Comparison of ENCODE assay signal across 22 cellular contexts in genomic region chr9:99167694-99168093, GRCh38. TPM values are rescaled to one million over a fixed set of nuclear protein-coding genes. Genes with fewer than 3 reads are reported as not detected.
DNase-seq lines count a peak whose midpoint lies in the region; ATAC-seq and TF ChIP-seq lines count a peak whose summit lies in the region.
"Had no signal": no experiment of that assay in that cellular context is flagged by ENCODE, and none has a peak within 500 bp of the region (broad histone marks: within the 10 kb centered on the region; RNA-seq: fewer than 3 reads in every experiment).

No MANE protein-coding gene starts in this region.

- H3K27me3 Mint-ChIP-seq in activated T-helper 1 cell treated with anti-CD3 and anti-CD28 coated beads, Interleukin-12 subunit alpha, Interleukin-12 subunit beta, Interleukin-2, Interleukin-4 antibody, amounts not matched to agents 30 ng/mL and 10 ng/mL and 1 ng/mL, durations not matched to agents 14 hours and 24 hours and 36 hours (ENCODE audit: insufficient read depth): peaks cover 9% of the 10 kb centered on the region
- H3K27me3 Mint-ChIP-seq in CD4-positive, alpha-beta memory T cell: peaks cover 5 to 10% of the 10 kb centered on the region in 2 donors

- no peaks in the 10 kb centered on the region for H3K27me3 ChIP-seq in CD4-positive, alpha-beta memory T cell (ENCODE audit: insufficient read depth, low read length)
- H3K27me3 ChIP-seq: neutrophil had no signal

- TF ChIP-seq POLR2A in erythroblast (IDR thresholded peaks at IDR 0.05; ENCODE audit: low read length): no peak

- POLR2A ChIA-PET in CD4-positive, alpha-beta memory T cell (lab: Charles Lee; ENCODE audit: partially characterized antibody): no interaction called here

- peak; percentile 6 for DNase-seq in DMS79 treated with DMSO at 0.1 percent for 48 hours (lab: John Stamatoyannopoulos, UW)
- no peak for DNase-seq in DMS79 (lab: John Stamatoyannopoulos, UW)
- DNase-seq in KBM-7: peak; percentile 26
- DNase-seq in activated T-helper 1 cell treated with anti-CD3 and anti-CD28 coated beads, Interleukin-12 subunit alpha, Interleukin-12 subunit beta, Interleukin-2, Interleukin-4 antibody, amounts not matched to agents 30 ng/mL and 10 ng/mL and 1 ng/mL, durations not matched to agents 14 hours and 24 hours and 36 hours (ENCODE audit: low spot score): peak; percentile 24
- no peak for DNase-seq in left colon
- no peak for DNase-seq in CD4-positive, alpha-beta memory T cell
- DNase-seq in erythroblast (lab: John Stamatoyannopoulos, UW): no peak
- DNase-seq: activated gamma-delta T cell; aorta; midbrain; MV-4-11; NCI-H2029 treated with DMSO at 0.1 percent for 48 hours; Right ventricle myocardium superior; stimulated activated CD4-positive, alpha-beta T cell treated with anti-CD3 and anti-CD28 coated beads, Interleukin-12 subunit alpha, Interleukin-12 subunit beta, amount 100 ng/mL, for 4 hours; tibial artery; WERI-Rb-1 had no signal

- no peaks in the 10 kb centered on the region for H3K9me3 Mint-ChIP-seq in activated T-helper 1 cell treated with anti-CD3 and anti-CD28 coated beads, Interleukin-12 subunit alpha, Interleukin-12 subunit beta, Interleukin-2, Interleukin-4 antibody, amounts not matched to agents 30 ng/mL and 10 ng/mL and 1 ng/mL, durations not matched to agents 14 hours and 24 hours and 36 hours
- no peaks in the 10 kb centered on the region for H3K9me3 Mint-ChIP-seq in CD4-positive, alpha-beta memory T cell
- H3K9me3 Mint-ChIP-seq: central memory CD8-positive, alpha-beta T cell had no signal

- H3K4me1 ChIP-seq in CD4-positive, alpha-beta memory T cell (ENCODE audit: insufficient read depth, low read length): no peaks in the 10 kb centered on the region
- H3K4me1 ChIP-seq: esophagus muscularis mucosa had no signal

- intact Hi-C loops in activated T-helper 1 cell treated with anti-CD3 and anti-CD28 coated beads, Interleukin-12 subunit alpha, Interleukin-12 subunit beta, Interleukin-2, Interleukin-4 antibody, amounts not matched to agents 30 ng/mL and 10 ng/mL and 1 ng/mL, durations not matched to agents 14 hours and 24 hours and 36 hours (cut with micrococcal nuclease): no loop called here
- intact Hi-C loops in left colon (cut with DNase I, micrococcal nuclease): no loop called here
- intact Hi-C loops in CD4-positive, alpha-beta memory T cell (cut with micrococcal nuclease): no loop called here

- H3K36me3 ChIP-seq in CD4-positive, alpha-beta memory T cell (ENCODE audit: insufficient read depth, low read length): no peaks in the 10 kb centered on the region
- H3K36me3 ChIP-seq: esophagus muscularis mucosa, neutrophil, tibial artery, WERI-Rb-1 had no signal

- H3K9me3 ChIP-seq in CD4-positive, alpha-beta memory T cell (ENCODE audit: control insufficient read depth in 1 of 2, low read length in 2 of 2): no peaks in the 10 kb centered on the region
- H3K9me3 ChIP-seq: esophagus muscularis mucosa, neutrophil, tibial artery had no signal

- no peak overlapping the region for H3K27ac Mint-ChIP-seq in activated T-helper 1 cell treated with anti-CD3 and anti-CD28 coated beads, Interleukin-12 subunit alpha, Interleukin-12 subunit beta, Interleukin-2, Interleukin-4 antibody, amounts not matched to agents 30 ng/mL and 10 ng/mL and 1 ng/mL, durations not matched to agents 14 hours and 24 hours and 36 hours
- H3K27ac Mint-ChIP-seq in CD4-positive, alpha-beta memory T cell: no peak overlapping the region

- peak; percentile 50 for ATAC-seq in GM18511 (IDR thresholded peaks at IDR 0.05; ENCODE audit: unreplicated experiment)
- ATAC-seq in left colon: no peak
- ATAC-seq: left lobe of liver had no signal

- H3K4me3 Mint-ChIP-seq in activated T-helper 1 cell treated with anti-CD3 and anti-CD28 coated beads, Interleukin-12 subunit alpha, Interleukin-12 subunit beta, Interleukin-2, Interleukin-4 antibody, amounts not matched to agents 30 ng/mL and 10 ng/mL and 1 ng/mL, durations not matched to agents 14 hours and 24 hours and 36 hours: no peak overlapping the region
- H3K4me3 Mint-ChIP-seq in CD4-positive, alpha-beta memory T cell: no peak overlapping the region
- H3K4me3 Mint-ChIP-seq: central memory CD8-positive, alpha-beta T cell had no signal

- peaks cover 41% of the 10 kb centered on the region for H3K4me1 Mint-ChIP-seq in activated T-helper 1 cell treated with anti-CD3 and anti-CD28 coated beads, Interleukin-12 subunit alpha, Interleukin-12 subunit beta, Interleukin-2, Interleukin-4 antibody, amounts not matched to agents 30 ng/mL and 10 ng/mL and 1 ng/mL, durations not matched to agents 14 hours and 24 hours and 36 hours (ENCODE audit: low read depth)
- peaks cover 0 to 6% (median 2%) of the 10 kb centered on the region in 4 donors for H3K4me1 Mint-ChIP-seq in CD4-positive, alpha-beta memory T cell

- H3K4me3 ChIP-seq in CD4-positive, alpha-beta memory T cell (ENCODE audit: low read length in 2 of 2): no peak overlapping the region
- H3K4me3 ChIP-seq: esophagus muscularis mucosa, tibial artery had no signal

- no peaks in the 10 kb centered on the region for H3K36me3 Mint-ChIP-seq in activated T-helper 1 cell treated with anti-CD3 and anti-CD28 coated beads, Interleukin-12 subunit alpha, Interleukin-12 subunit beta, Interleukin-2, Interleukin-4 antibody, amounts not matched to agents 30 ng/mL and 10 ng/mL and 1 ng/mL, durations not matched to agents 14 hours and 24 hours and 36 hours (ENCODE audit: low read depth)
- H3K36me3 Mint-ChIP-seq in CD4-positive, alpha-beta memory T cell: no peaks in the 10 kb centered on the region

- in situ Hi-C loops in KBM-7 (cut with MboI; ENCODE audit: low pct_unique_long_range_greater_than_20kb, low sequenced_read_pairs): no loop called here

- CTCF ChIA-PET in CD4-positive, alpha-beta memory T cell (lab: Charles Lee; ENCODE audit: partially characterized antibody): interaction anchor here (0.9 to 1.2 kb wide), 2 partner anchors 9 to 27 kb away, joined by 3 to 4 read pairs; no protein-coding TSS in a partner anchor

- no peak overlapping the region for H3K27ac ChIP-seq in CD4-positive, alpha-beta memory T cell (ENCODE audit: low read depth, low read length)
- H3K27ac ChIP-seq: 22Rv1, esophagus muscularis mucosa, neutrophil, tibial artery, WERI-Rb-1 had no signal

RNA-seq across cellular contexts. Expression of gene ALG2, which starts 54.0 kb away (rescaled TPM):
- 37.6 and 39.7 TPM in 2 replicates for total RNA-seq in activated T-helper 1 cell treated with anti-CD3 and anti-CD28 coated beads, Interleukin-12 subunit alpha, Interleukin-12 subunit beta, Interleukin-2, Interleukin-4 antibody, amounts not matched to agents 30 ng/mL and 10 ng/mL and 1 ng/mL, durations not matched to agents 14 hours and 24 hours and 36 hours
- 10 to 100 TPM; 28.5 to 34.2 TPM for total RNA-seq in left colon
- 10 to 100 TPM; 39.1 to 39.8 TPM for total RNA-seq in CD4-positive, alpha-beta memory T cell
- polyA plus RNA-seq in CD4-positive, alpha-beta memory T cell: 10 to 100 TPM; 35.3 to 36.8 TPM

RNA-seq across cellular contexts. Expression of gene SEC61B, which starts 54.4 kb away (rescaled TPM):
- 180 and 184 TPM in 2 replicates for total RNA-seq in activated T-helper 1 cell treated with anti-CD3 and anti-CD28 coated beads, Interleukin-12 subunit alpha, Interleukin-12 subunit beta, Interleukin-2, Interleukin-4 antibody, amounts not matched to agents 30 ng/mL and 10 ng/mL and 1 ng/mL, durations not matched to agents 14 hours and 24 hours and 36 hours
- 100 to 1,000 TPM; 102 to 110 TPM for total RNA-seq in left colon
- total RNA-seq in CD4-positive, alpha-beta memory T cell: 100 to 1,000 TPM; 101 to 106 TPM
- 100 to 1,000 TPM; 389 to 532 TPM for polyA plus RNA-seq in CD4-positive, alpha-beta memory T cell

Comparison
In these comparisons a context has a peak if more than half of its experiments do, and no peak if none do; other contexts are left out.
1. DNase-seq: peak in DMS79 treated with DMSO at 0.1 percent for 48 hours (single experiment), KBM-7 (single experiment) and activated T-helper 1 cell treated with anti-CD3 and anti-CD28 coated beads, Interleukin-12 subunit alpha, Interleukin-12 subunit beta, Interleukin-2, Interleukin-4 antibody, amounts not matched to agents 30 ng/mL and 10 ng/mL and 1 ng/mL, durations not matched to agents 14 hours and 24 hours and 36 hours (single experiment); none in DMS79 (single experiment), left colon (0 of 2), CD4-positive, alpha-beta memory T cell (0 of 5) and erythroblast (0 of 2).